Comparison of ENCODE assay signal across 13 cellular contexts in the genomic region with DNA sequence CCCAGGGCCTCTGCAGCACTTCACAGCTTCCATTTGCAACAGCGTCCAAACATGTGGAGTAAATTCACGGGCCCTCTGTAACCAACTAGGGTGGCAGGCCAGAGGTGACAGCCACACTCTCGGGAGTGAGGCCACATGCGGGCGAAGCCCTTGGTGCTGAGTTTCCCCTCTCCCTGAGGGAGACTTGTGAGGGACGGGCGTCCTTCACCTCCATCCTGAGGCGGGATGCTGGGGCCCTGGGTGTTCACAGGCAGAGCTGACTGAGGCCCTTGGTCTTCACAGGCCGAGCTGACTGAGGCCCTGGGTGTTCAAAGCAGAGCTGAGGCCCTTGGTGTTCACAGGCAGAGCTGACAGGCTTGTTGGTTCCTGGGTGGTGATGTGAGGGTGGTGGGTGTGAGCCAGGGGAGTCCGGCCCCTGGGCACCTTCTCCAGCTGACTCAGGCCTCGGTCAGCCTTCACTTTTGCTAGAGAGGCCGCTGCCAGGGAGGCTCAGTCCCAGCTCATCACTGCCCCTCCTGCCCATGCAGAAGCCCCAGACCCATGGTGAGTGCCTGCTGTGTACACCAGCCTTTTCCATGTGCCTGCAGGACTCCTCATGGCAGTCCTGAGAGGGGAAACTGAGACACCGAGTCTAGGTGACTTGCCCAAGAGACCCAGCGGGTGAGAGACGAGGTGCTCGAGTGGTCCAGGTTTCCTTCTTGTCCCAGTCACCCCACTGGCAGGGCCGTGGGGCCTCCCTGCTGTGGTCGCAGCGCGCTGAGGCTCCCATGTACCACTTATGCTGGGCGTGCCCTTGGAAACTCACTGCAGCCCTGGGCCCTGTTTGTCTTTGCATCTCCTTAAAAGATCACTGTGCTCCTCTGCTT. TPM values are rescaled to one million over a fixed set of nuclear protein-coding genes. Genes with fewer than 3 reads are reported as not detected.
DNase-seq lines count a peak whose midpoint lies in the region; ATAC-seq and TF ChIP-seq lines count a peak whose summit lies in the region.
"Had no signal": no experiment of that assay in that cellular context is flagged by ENCODE, and none has a peak within 500 bp of the region (broad histone marks: within the 10 kb centered on the region; RNA-seq: fewer than 3 reads in every experiment).

No MANE protein-coding gene starts in this region.

- H3K9me3 ChIP-seq in mucosa of descending colon: no peaks in the 10 kb centered on the region
- H3K9me3 ChIP-seq in transverse colon: no peaks in the 10 kb centered on the region

- TF ChIP-seq EP300 in transverse colon (IDR thresholded peaks at IDR 0.05; ENCODE audit: low read depth): no peak

- H3K27ac ChIP-seq in coronary artery (peak overlapping the region; percentile 31 to 97), transverse colon (peak overlapping the region; percentile 47 to 94 (median 60))

- intact Hi-C loops in mucosa of descending colon (cut with DNase I, micrococcal nuclease) (no loop called here), transverse colon (cut with DNase I; ENCODE audit: low total_unique reads) (no loop called here)

- ATAC-seq in activated CD8-positive, alpha-beta memory T cell treated with anti-CD3 and anti-CD28 coated beads, Interleukin-2, amount 10 ng/mL, durations not matched to agents 7 days and 5 days: peak; percentile 8
- ATAC-seq in mucosa of descending colon (peak; percentile 23), HG03039 (IDR thresholded peaks at IDR 0.05; ENCODE audit: unreplicated experiment) (no peak)

- H3K4me3 ChIP-seq in coronary artery: peak overlapping the region; percentile 10
- H3K4me3 ChIP-seq in mucosa of descending colon: no peak overlapping the region
- H3K4me3 ChIP-seq in transverse colon: no peak overlapping the region

- H3K36me3 Mint-ChIP-seq in activated CD8-positive, alpha-beta memory T cell treated with anti-CD3 and anti-CD28 coated beads, Interleukin-2, amount 10 ng/mL, durations not matched to agents 7 days and 5 days: no peaks in the 10 kb centered on the region

- in situ Hi-C loops in transverse colon (cut with MboI; ENCODE audit: low pct_ligation_motif_present in 1 of 4, low pct_unique_long_range_greater_than_20kb in 1 of 4, low sequenced_read_pairs in 3 of 4): no loop called here

- H3K4me1 ChIP-seq in mucosa of descending colon (ENCODE audit: low read depth): peaks cover 24% of the 10 kb centered on the region
- peaks cover 31 to 67% (median 46%) of the 10 kb centered on the region in 4 donors for H3K4me1 ChIP-seq in transverse colon

- CTCF ChIA-PET in activated CD8-positive, alpha-beta memory T cell treated with anti-CD3 and anti-CD28 coated beads, Interleukin-2, amount 10 ng/mL, durations not matched to agents 7 days and 5 days (lab: Charles Lee): interaction anchor here (0.8 to 2.4 kb wide), 7 partner anchors 11 to 280 kb away, joined by 3 to 11 read pairs (median 5); no protein-coding TSS in a partner anchor

- no peak for TF ChIP-seq CTCF in coronary artery (IDR thresholded peaks at IDR 0.05)
- TF ChIP-seq CTCF in mucosa of descending colon (IDR thresholded peaks at IDR 0.05): no peak
- no peak for TF ChIP-seq CTCF in transverse colon (IDR thresholded peaks at IDR 0.05)

- no peak for TF ChIP-seq POLR2A in transverse colon (IDR thresholded peaks at IDR 0.05)

- 71% methylated on average over 21 of the region's 21 CpGs; no CpG with 5 or more reads in 1 of the 2 donors for WGBS in transverse colon (ENCODE audit: low coverage in 1 of 2), 2 donors

- peaks cover 14% of the 10 kb centered on the region for H3K4me1 Mint-ChIP-seq in activated CD8-positive, alpha-beta memory T cell treated with anti-CD3 and anti-CD28 coated beads, Interleukin-2, amount 10 ng/mL, durations not matched to agents 7 days and 5 days

- peaks cover 16% of the 10 kb centered on the region for H3K27me3 Mint-ChIP-seq in activated CD8-positive, alpha-beta memory T cell treated with anti-CD3 and anti-CD28 coated beads, Interleukin-2, amount 10 ng/mL, durations not matched to agents 7 days and 5 days

- H3K4me3 Mint-ChIP-seq in activated CD8-positive, alpha-beta memory T cell treated with anti-CD3 and anti-CD28 coated beads, Interleukin-2, amount 10 ng/mL, durations not matched to agents 7 days and 5 days: no peak overlapping the region

- no peaks in the 10 kb centered on the region for H3K27me3 ChIP-seq in transverse colon

- H3K36me3 ChIP-seq in mucosa of descending colon (ENCODE audit: low read depth) (no peaks in the 10 kb centered on the region), transverse colon (no peaks in the 10 kb centered on the region)

- DNase-seq in activated CD8-positive, alpha-beta memory T cell treated with anti-CD3 and anti-CD28 coated beads, Interleukin-2, amount 10 ng/mL, durations not matched to agents 7 days and 5 days: no peak
- DNase-seq in activated CD8-positive, alpha-beta memory T cell treated with anti-CD3 and anti-CD28 coated beads, Interleukin-2, amount 50 U/mL, for 4 hours: no peak
- DNase-seq in coronary artery (ENCODE audit: low spot score) (no peak), mucosa of descending colon (no peak), transverse colon (no peak), cerebellar nuclear complex (lab: John Stamatoyannopoulos, UW) (no peak), NCI-H128 (lab: John Stamatoyannopoulos, UW; ENCODE audit: unreplicated experiment) (no peak)
- DNase-seq: DMS53; NCI-H1048; NCI-H524 treated with DMSO at 0.1 percent for 48 hours; SIG-M5; stimulated activated CD4-positive, alpha-beta T cell treated with anti-CD3 and anti-CD28 coated beads, Interleukin-1b, Interleukin-23, amount 100 ng/mL, for 48 hours had no signal

- H3K27ac Mint-ChIP-seq in activated CD8-positive, alpha-beta memory T cell treated with anti-CD3 and anti-CD28 coated beads, Interleukin-2, amount 10 ng/mL, durations not matched to agents 7 days and 5 days: peak overlapping the region; percentile 66

- H3K9me3 Mint-ChIP-seq in activated CD8-positive, alpha-beta memory T cell treated with anti-CD3 and anti-CD28 coated beads, Interleukin-2, amount 10 ng/mL, durations not matched to agents 7 days and 5 days (ENCODE audit: low read depth): no peaks in the 10 kb centered on the region

RNA-seq across cellular contexts. Expression of gene WFS1, which starts 8.5 kb away (rescaled TPM):
- 1 to 10 TPM; 1.8 to 2.2 TPM for total RNA-seq in activated CD8-positive, alpha-beta memory T cell treated with anti-CD3 and anti-CD28 coated beads, Interleukin-2, amount 10 ng/mL, durations not matched to agents 7 days and 5 days
- total RNA-seq in mucosa of descending colon: 10 to 100 TPM in 2 of 3 donors, 1 to 10 TPM in 1; 5.8 to 39.2 (median 14.9) TPM
- 10 to 100 TPM; 11.5 to 23.5 (median 20.8) TPM for total RNA-seq in transverse colon
